18 cellular contexts compared by ENCODE assay signal in genomic region chr12:54340845-54341244, GRCh38. TPM values are rescaled to one million over a fixed set of nuclear protein-coding genes. Genes with fewer than 3 reads are reported as not detected.
"Had no signal": no experiment of that assay in that cellular context is flagged by ENCODE, and none has a peak within 500 bp of the region (broad histone marks: within the 10 kb centered on the region; RNA-seq: fewer than 3 reads in every experiment).

No MANE protein-coding gene starts in this region.

- ATAC-seq: activated T-cell treated with anti-CD3 and anti-CD28 coated beads, Interleukin-2, amount 50 U/mL, for 72 hours; lower lobe of right lung; right cardiac atrium; stimulated activated naive CD8-positive, alpha-beta T cell treated with anti-CD3 and anti-CD28 coated beads, Interleukin-15, amount 100 ng/mL, for 72 hours; WTC11 had no signal

- H3K4me3 ChIP-seq: esophagus muscularis mucosa, lower lobe of right lung, prostate gland, upper lobe of left lung had no signal

- H3K9me3 Mint-ChIP-seq: activated CD4-positive, alpha-beta memory T cell treated with anti-CD3 and anti-CD28 coated beads, Interleukin-2, amount 10 ng/mL, durations not matched to agents 7 days and 5 days; activated T-cell treated with anti-CD3 and anti-CD28 coated beads, Interleukin-2, amount 50 U/mL, for 72 hours; naive B cell; stimulated activated naive CD8-positive, alpha-beta T cell treated with anti-CD3 and anti-CD28 coated beads, Interleukin-15, amount 100 ng/mL, for 72 hours; WTC11 had no signal

- H3K9me3 ChIP-seq: esophagus muscularis mucosa, lower lobe of right lung, prostate gland, upper lobe of left lung had no signal

- H3K27ac ChIP-seq: lower lobe of right lung, prostate gland, upper lobe of left lung had no signal

- H3K27me3 Mint-ChIP-seq: activated CD4-positive, alpha-beta memory T cell treated with anti-CD3 and anti-CD28 coated beads, Interleukin-2, amount 10 ng/mL, durations not matched to agents 7 days and 5 days; naive B cell; stimulated activated naive CD8-positive, alpha-beta T cell treated with anti-CD3 and anti-CD28 coated beads, Interleukin-15, amount 100 ng/mL, for 72 hours had no signal

- H3K4me3 Mint-ChIP-seq: activated CD4-positive, alpha-beta memory T cell treated with anti-CD3 and anti-CD28 coated beads, Interleukin-2, amount 10 ng/mL, durations not matched to agents 7 days and 5 days; activated T-cell treated with anti-CD3 and anti-CD28 coated beads, Interleukin-2, amount 50 U/mL, for 72 hours; naive B cell; stimulated activated naive CD8-positive, alpha-beta T cell treated with anti-CD3 and anti-CD28 coated beads, Interleukin-15, amount 100 ng/mL, for 72 hours; WTC11 had no signal

- H3K27ac Mint-ChIP-seq: activated CD4-positive, alpha-beta memory T cell treated with anti-CD3 and anti-CD28 coated beads, Interleukin-2, amount 10 ng/mL, durations not matched to agents 7 days and 5 days; activated T-cell treated with anti-CD3 and anti-CD28 coated beads, Interleukin-2, amount 50 U/mL, for 72 hours had no signal

- H3K27me3 ChIP-seq: esophagus muscularis mucosa, upper lobe of left lung had no signal

- DNase-seq: activated CD4-positive, alpha-beta memory T cell treated with anti-CD3 and anti-CD28 coated beads, Interleukin-2, amount 10 ng/mL, durations not matched to agents 7 days and 5 days; activated CD4-positive, alpha-beta T cell treated with anti-CD3 and anti-CD28 coated beads for 4 hours; activated T-cell treated with anti-CD3 and anti-CD28 coated beads, Interleukin-2, amount 50 U/mL, for 72 hours; anterior cingulate cortex; glutamatergic neuron; kidney glomerular epithelial cell; lower lobe of right lung; naive B cell; occipital lobe; right cardiac atrium; stimulated activated naive CD8-positive, alpha-beta T cell treated with anti-CD3 and anti-CD28 coated beads, Interleukin-15, amount 100 ng/mL, for 72 hours; T-helper 2 cell; upper lobe of left lung had no signal

- H3K4me1 ChIP-seq: prostate gland had no signal

RNA-seq across cellular contexts. Expression of gene GPR84, which starts 23.4 kb away (rescaled TPM):
- total RNA-seq: bronchial epithelial cell, temporal lobe had no signal

RNA-seq across cellular contexts. Expression of gene NFE2, which starts 40.0 kb away (rescaled TPM):
- total RNA-seq: bronchial epithelial cell had no signal
